25 cellular contexts compared by ENCODE assay signal in the genomic region with DNA sequence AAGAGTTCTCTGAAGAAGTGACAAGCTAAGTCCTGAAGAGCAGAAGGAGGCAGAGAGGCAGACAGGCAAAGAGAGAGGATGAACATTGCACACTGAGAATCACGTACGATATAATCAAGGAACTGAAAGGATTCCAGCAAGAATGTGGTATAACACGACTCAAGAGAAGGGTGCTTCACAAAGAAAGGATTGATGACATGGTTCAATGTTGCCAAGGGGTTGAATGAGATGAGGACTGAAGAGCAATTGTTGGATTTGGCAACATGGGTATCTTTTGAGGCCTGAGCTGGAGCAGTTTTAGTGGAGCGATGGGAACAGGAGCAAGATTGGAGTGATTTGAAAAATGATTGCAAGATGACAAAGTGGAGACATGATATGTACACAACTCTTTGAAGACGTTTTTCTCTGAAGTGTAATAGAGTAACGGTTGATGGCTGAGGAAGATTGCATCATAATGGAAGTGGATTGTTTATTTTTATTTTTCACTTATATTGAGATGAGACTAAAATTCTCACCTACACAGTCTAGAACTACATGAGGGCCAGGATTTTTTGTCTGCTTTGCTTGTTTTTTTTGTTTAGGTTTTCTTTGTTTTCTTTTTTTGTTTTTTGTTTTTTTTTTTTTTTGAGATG.
"Had no signal": no experiment of that assay in that cellular context is flagged by ENCODE, and none has a peak within 500 bp of the region (broad histone marks: within the 10 kb centered on the region; RNA-seq: fewer than 3 reads in every experiment).

No MANE protein-coding gene starts in this region.

- H3K9me3 ChIP-seq: SJSA1, SK-N-SH had no signal

- H3K27me3 ChIP-seq: SJSA1 had no signal

- ATAC-seq: Panc1, PC-3, T-cell had no signal

- H3K36me3 ChIP-seq: MG63, SJSA1 had no signal

- H3K4me2 ChIP-seq: SK-N-SH had no signal

- DNase-seq: KBM-7; MG63; NCI-H1092; NCI-H1105 treated with DMSO at 0.1 percent for 48 hours; NCI-H1417 treated with DMSO at 0.1 percent for 48 hours; NCI-H146; NCI-H1694 treated with DMSO at 0.1 percent for 48 hours; NCI-H1930; NCI-H2081; NCI-H2107; NCI-H226; NCI-H446; NCI-H510A; NCI-H524 treated with DMSO at 0.1 percent for 48 hours; NCI-H69; NCI-H774; NK-92 treated with Interleukin-12 subunit alpha and Interleukin-12 subunit beta, amount 100 ng/mL, for 24 hours; PC-3; Right ventricle myocardium superior; SIG-M5; SK-N-SH; SW 1271; T-cell had no signal

- H3K9ac ChIP-seq: SK-N-SH had no signal

- H3K4me3 ChIP-seq: MG63, SJSA1 had no signal

- H3K27ac ChIP-seq: SJSA1 had no signal
